Comparison of ENCODE assay signal across 8 cellular contexts in the genomic region with DNA sequence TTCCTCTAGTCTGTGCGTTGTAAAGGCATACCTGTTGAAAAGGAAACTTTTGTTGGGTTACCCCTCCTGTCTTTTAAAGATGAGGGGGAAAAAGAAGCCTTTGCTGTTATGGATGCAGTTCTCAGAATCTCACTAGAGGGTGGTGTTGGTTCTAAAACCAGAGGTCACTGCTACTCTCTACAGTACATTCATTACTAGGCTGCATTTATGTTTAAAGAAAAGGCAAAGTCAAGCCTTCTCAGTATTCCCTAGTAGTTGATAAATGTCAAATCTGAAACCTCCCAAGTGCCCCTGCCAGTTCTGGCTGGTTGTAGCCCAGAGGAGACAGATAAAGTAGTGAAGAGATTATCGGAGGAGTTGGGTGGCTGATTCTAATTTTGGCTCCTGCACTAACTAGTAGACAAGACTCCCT. TPM values are rescaled to one million over a fixed set of nuclear protein-coding genes. Genes with fewer than 3 reads are reported as not detected.
DNase-seq lines count a peak whose midpoint lies in the region; ATAC-seq and TF ChIP-seq lines count a peak whose summit lies in the region.

No MANE protein-coding gene starts in this region.

- no peak overlapping the region for H3K27ac ChIP-seq in OCI-LY7 (ENCODE audit: low read depth, low read length, poor library complexity, severe bottlenecking)
- no peak overlapping the region for H3K27ac ChIP-seq in breast epithelium
- no peak overlapping the region for H3K27ac ChIP-seq in thyroid gland

- POLR2A ChIA-PET in OCI-LY7 (lab: Charles Lee) = no interaction called here

- intact Hi-C loops in OCI-LY7 (cut with micrococcal nuclease; ENCODE audit: unreplicated experiment) = loop anchor here (1.0 to 5.0 kb wide), 2 partner anchors 249 to 493 kb away; no protein-coding TSS in a partner anchor
- intact Hi-C loops in breast epithelium (cut with DNase I; ENCODE audit: low total_unique reads) = no loop called here
- intact Hi-C loops in thyroid gland (cut with DNase I) = loop anchor here (5.0 kb wide), 2 partner anchors 324 to 494 kb away; no protein-coding TSS in a partner anchor

- H3K9me2 ChIP-seq in OCI-LY7 (ENCODE audit: insufficient read depth, low read length) = no peaks in the 10 kb centered on the region

- H3K4me3 ChIP-seq in AG09309 (ENCODE audit: control insufficient read depth, low read depth, low read length) = no peak overlapping the region
- H3K4me3 ChIP-seq in GM12865 (ENCODE audit: low read depth, low read length) = no peak overlapping the region
- H3K4me3 ChIP-seq in OCI-LY7 (ENCODE audit: low read depth, low read length, poor library complexity, severe bottlenecking) = no peak overlapping the region
- peak overlapping the region in 1 of 3 donors; percentile 13 for H3K4me3 ChIP-seq in breast epithelium
- no peak overlapping the region for H3K4me3 ChIP-seq in kidney epithelial cell (ENCODE audit: low read depth, low read length)
- H3K4me3 ChIP-seq in thyroid gland (replicated peaks in 1 of 3) = no peak overlapping the region

- TF ChIP-seq CTCF in AG09309 (IDR thresholded peaks at IDR 0.05; ENCODE audit: control insufficient read depth, insufficient read depth, low read depth, low read length, missing control alignments) = peak; percentile 81
- TF ChIP-seq CTCF in GM12865 (IDR thresholded peaks at IDR 0.05; ENCODE audit: insufficient read depth, low read depth, low read length, missing control alignments) = peak; percentile 67
- TF ChIP-seq CTCF in OCI-LY7 (conservative IDR thresholded peaks at IDR 0.05; ENCODE audit: low read length) = peak; percentile 86
- TF ChIP-seq CTCF in breast epithelium (IDR thresholded peaks at IDR 0.05) = peak; percentile 42 to 70 (median 62)
- peak; percentile 82 for TF ChIP-seq CTCF in kidney epithelial cell (IDR thresholded peaks at IDR 0.05; ENCODE audit: insufficient read depth, low read length, poor library complexity, severe bottlenecking)
- peak in 5 of 6 experiments; percentile 34 to 92 (median 81) for TF ChIP-seq CTCF in thyroid gland (IDR thresholded peaks at IDR 0.05)

- H2AFZ ChIP-seq in OCI-LY7 (ENCODE audit: low read length) = no peak overlapping the region

- H4K20me1 ChIP-seq in OCI-LY7 (ENCODE audit: insufficient read depth, low read length) = no peaks in the 10 kb centered on the region

- H3K36me3 ChIP-seq in OCI-LY7 (ENCODE audit: insufficient read depth, low read length) = no peaks in the 10 kb centered on the region
- no peaks in the 10 kb centered on the region for H3K36me3 ChIP-seq in breast epithelium
- H3K36me3 ChIP-seq in kidney epithelial cell (ENCODE audit: control insufficient read depth, insufficient read depth, low read length) = no peaks in the 10 kb centered on the region
- H3K36me3 ChIP-seq in thyroid gland = no peaks in the 10 kb centered on the region

- H3K4me2 ChIP-seq in OCI-LY7 (ENCODE audit: low read length) = no peak overlapping the region

- H3K79me2 ChIP-seq in OCI-LY7 (ENCODE audit: insufficient read depth, low read depth, low read length) = no peaks in the 10 kb centered on the region

- H3K27me3 ChIP-seq in breast epithelium = peaks cover 0 to 3% of the 10 kb centered on the region in 2 donors
- H3K27me3 ChIP-seq in kidney epithelial cell (ENCODE audit: control insufficient read depth, insufficient read depth, low read length) = peaks cover 15% of the 10 kb centered on the region
- H3K27me3 ChIP-seq in thyroid gland = no peaks in the 10 kb centered on the region

- peak; percentile 19 for ATAC-seq in HG03175 (IDR thresholded peaks at IDR 0.05; ENCODE audit: unreplicated experiment)

- no TSS peak for BruUV-seq in OCI-LY7 (replicated peaks; lab: Mats Ljungman, UMichigan)

- 28 to 36% methylated on average over 2 of the region's 2 CpGs for WGBS in thyroid gland, 2 donors

- CTCF ChIA-PET in OCI-LY7 (lab: Charles Lee; ENCODE audit: unreplicated experiment) = no interaction called here

- DNase-seq in AG09309 (ENCODE audit: low read depth) = peak; percentile 34
- DNase-seq in GM12865 (ENCODE audit: low read depth) = peak; percentile 62
- DNase-seq in OCI-LY7 (ENCODE audit: low spot score) = peak; percentile 55
- DNase-seq in breast epithelium (ENCODE audit: low spot score in 2 of 2) = no peak
- no peak for DNase-seq in kidney epithelial cell (ENCODE audit: low read depth)
- no peak for DNase-seq in thyroid gland
- DNase-seq in activated CD4-positive, alpha-beta T cell treated with anti-CD3 and anti-CD28 coated beads for 1 hour = no peak

- H3K9me3 ChIP-seq in OCI-LY7 (ENCODE audit: low read length) (no peaks in the 10 kb centered on the region), breast epithelium (no peaks in the 10 kb centered on the region), thyroid gland (no peaks in the 10 kb centered on the region)

- peaks cover 4% of the 10 kb centered on the region for H3K4me1 ChIP-seq in OCI-LY7 (ENCODE audit: insufficient read depth, low read length, poor library complexity, severe bottlenecking)
- no peaks in the 10 kb centered on the region for H3K4me1 ChIP-seq in breast epithelium
- peaks cover 11 to 12% of the 10 kb centered on the region in 2 donors for H3K4me1 ChIP-seq in thyroid gland

- TF ChIP-seq POLR2A in breast epithelium (IDR thresholded peaks at IDR 0.05) = no peak
- no peak for TF ChIP-seq POLR2A in thyroid gland (IDR thresholded peaks at IDR 0.05)

RNA-seq across cellular contexts. Expression of a gene that starts 1.4 kb away (rescaled TPM):
- 0.03 and 0.08 TPM in 2 replicates for total RNA-seq in OCI-LY7 (2014; rRNA removed; shearing (Covaris generic))
- total RNA-seq in OCI-LY7 (2022) (not detected in 2 replicates), breast epithelium (10 to 100 TPM in 2 of 3 donors, 1 to 10 TPM in 1; 6.6 to 11.3 (median 11.1) TPM), kidney epithelial cell (0.08 and 0.14 TPM in 2 replicates), thyroid gland (10 to 100 TPM in 2 of 4 donors, 1 to 10 TPM in 2; 9.1 to 11.8 (median 9.9) TPM)

RNA-seq across cellular contexts. Expression of a gene that starts 17.9 kb away (rescaled TPM):
- not detected in 2 replicates for total RNA-seq in OCI-LY7 (2014; rRNA removed; shearing (Covaris generic))
- total RNA-seq in OCI-LY7 (2022) (not detected in 2 replicates), breast epithelium (under 1 TPM in 1 of 3 donors, not detected in 2; 0.29 TPM), kidney epithelial cell (not detected in 2 replicates), thyroid gland (under 1 TPM in 2 of 4 donors, not detected in 2; 0.27 to 0.45 TPM)

Comparison
In these comparisons a context has a peak if more than half of its experiments do, and no peak if none do; other contexts are left out.
1. DNase-seq: peak in AG09309 (single experiment), GM12865 (single experiment) and OCI-LY7 (single experiment); none in breast epithelium (0 of 2), kidney epithelial cell (single experiment), thyroid gland (0 of 2) and activated CD4-positive, alpha-beta T cell treated with anti-CD3 and anti-CD28 coated beads for 1 hour (single experiment).
2. Peak in every context shown above with its lines, with median percentiles within 50 percentile points of each other: CTCF ChIP-seq.